ENCODE assay signal across 9 cellular contexts in genomic region chr15:92886229-92886628, GRCh38. TPM values are rescaled to one million over a fixed set of nuclear protein-coding genes. Genes with fewer than 3 reads are reported as not detected.
DNase-seq lines count a peak whose midpoint lies in the region; ATAC-seq and TF ChIP-seq lines count a peak whose summit lies in the region.
"Had no signal": no experiment of that assay in that cellular context is flagged by ENCODE, and none has a peak within 500 bp of the region (broad histone marks: within the 10 kb centered on the region; RNA-seq: fewer than 3 reads in every experiment).

No MANE protein-coding gene starts in this region.

- no peaks in the 10 kb centered on the region for H3K27me3 ChIP-seq in gastroesophageal sphincter

- peak overlapping the region; percentile 99 for H3K4me3 Mint-ChIP-seq in activated CD8-positive, alpha-beta T cell treated with anti-CD3 and anti-CD28 coated beads for 36 hours
- H3K4me3 Mint-ChIP-seq in stimulated activated naive CD8-positive, alpha-beta T cell treated with anti-CD3 and anti-CD28 coated beads, Interleukin-15, amount 100 ng/mL, for 72 hours = peak overlapping the region; percentile 82 to 94

- intact Hi-C loops in activated CD8-positive, alpha-beta T cell treated with anti-CD3 and anti-CD28 coated beads for 36 hours (cut with micrococcal nuclease) = no loop called here

- TF ChIP-seq EP300 in gastroesophageal sphincter (IDR thresholded peaks at IDR 0.05) = no peak

- 3 to 7% methylated on average over 1 of the region's 1 CpG for WGBS in gastroesophageal sphincter (ENCODE audit: low coverage in 1 of 2), 2 donors

- no peaks in the 10 kb centered on the region for H3K27me3 Mint-ChIP-seq in activated CD8-positive, alpha-beta T cell treated with anti-CD3 and anti-CD28 coated beads for 36 hours
- no peaks in the 10 kb centered on the region for H3K27me3 Mint-ChIP-seq in stimulated activated naive CD8-positive, alpha-beta T cell treated with anti-CD3 and anti-CD28 coated beads, Interleukin-15, amount 100 ng/mL, for 72 hours

- peak; percentile 37 for DNase-seq in NCI-H2227 treated with DMSO at 0.1 percent for 48 hours (lab: John Stamatoyannopoulos, UW)
- no peak for DNase-seq in NCI-H2227 (lab: John Stamatoyannopoulos, UW; ENCODE audit: unreplicated experiment)
- DNase-seq in activated CD8-positive, alpha-beta T cell treated with anti-CD3 and anti-CD28 coated beads for 36 hours = no peak
- no peak for DNase-seq in stimulated activated naive CD8-positive, alpha-beta T cell treated with anti-CD3 and anti-CD28 coated beads, Interleukin-15, amount 100 ng/mL, for 72 hours
- no peak for DNase-seq in epidermal melanocyte (ENCODE audit: insufficient read length, low spot score)
- DNase-seq in GF-D8 (lab: John Stamatoyannopoulos, UW) = no peak
- DNase-seq: H7 had no signal

- peak overlapping the region; percentile 99 to 100 (median 100) for H3K27ac ChIP-seq in gastroesophageal sphincter

- no peak for TF ChIP-seq CTCF in activated CD8-positive, alpha-beta T cell treated with anti-CD3 and anti-CD28 coated beads for 36 hours (IDR thresholded peaks at IDR 0.05)
- no peak for TF ChIP-seq CTCF in gastroesophageal sphincter (IDR thresholded peaks at IDR 0.05)

- H3K9me3 Mint-ChIP-seq in activated CD8-positive, alpha-beta T cell treated with anti-CD3 and anti-CD28 coated beads for 36 hours = peaks cover 4% of the 10 kb centered on the region
- H3K9me3 Mint-ChIP-seq in stimulated activated naive CD8-positive, alpha-beta T cell treated with anti-CD3 and anti-CD28 coated beads, Interleukin-15, amount 100 ng/mL, for 72 hours = no peaks in the 10 kb centered on the region

- CTCF ChIA-PET in activated CD8-positive, alpha-beta T cell treated with anti-CD3 and anti-CD28 coated beads for 36 hours (lab: Charles Lee) = interaction anchor here (0.9 to 5.0 kb wide), 4 partner anchors 14 to 77 kb away, joined by 4 to 64 read pairs (median 16); partner anchors contain the start of gene CHD2

- peaks cover 44% of the 10 kb centered on the region for H3K4me1 Mint-ChIP-seq in activated CD8-positive, alpha-beta T cell treated with anti-CD3 and anti-CD28 coated beads for 36 hours (ENCODE audit: low read depth)
- H3K4me1 Mint-ChIP-seq in stimulated activated naive CD8-positive, alpha-beta T cell treated with anti-CD3 and anti-CD28 coated beads, Interleukin-15, amount 100 ng/mL, for 72 hours = peaks cover 44% of the 10 kb centered on the region

- TF ChIP-seq POLR2A in gastroesophageal sphincter (IDR thresholded peaks at IDR 0.05) = no peak

- POLR2A ChIA-PET in activated CD8-positive, alpha-beta T cell treated with anti-CD3 and anti-CD28 coated beads for 36 hours (lab: Charles Lee) = interaction anchor here (0.6 to 19.7 kb wide), 6 partner anchors 19 to 1890 kb away, joined by 3 to 642 read pairs (median 60); partner anchors contain the start of gene CHD2

- H3K4me1 ChIP-seq in gastroesophageal sphincter = peaks cover 7 to 65% (median 21%) of the 10 kb centered on the region in 3 donors

- H3K36me3 ChIP-seq in gastroesophageal sphincter = peaks cover 0 to 44% of the 10 kb centered on the region in 2 donors

- H3K27ac Mint-ChIP-seq in activated CD8-positive, alpha-beta T cell treated with anti-CD3 and anti-CD28 coated beads for 36 hours = peak overlapping the region; percentile 99
- peak overlapping the region; percentile 79 to 99 for H3K27ac Mint-ChIP-seq in stimulated activated naive CD8-positive, alpha-beta T cell treated with anti-CD3 and anti-CD28 coated beads, Interleukin-15, amount 100 ng/mL, for 72 hours

- H3K36me3 Mint-ChIP-seq in activated CD8-positive, alpha-beta T cell treated with anti-CD3 and anti-CD28 coated beads for 36 hours (ENCODE audit: low read depth) = peaks cover 68% of the 10 kb centered on the region

- no peaks in the 10 kb centered on the region for H3K9me3 ChIP-seq in gastroesophageal sphincter

- peak overlapping the region; percentile 85 to 96 for H3K4me3 ChIP-seq in gastroesophageal sphincter

- no peak for ATAC-seq in activated CD8-positive, alpha-beta T cell treated with anti-CD3 and anti-CD28 coated beads for 36 hours
- ATAC-seq in gastroesophageal sphincter (no peak), GM21515 (IDR thresholded peaks at IDR 0.05; ENCODE audit: unreplicated experiment) (no peak)
- no peak for ATAC-seq in stimulated activated naive CD8-positive, alpha-beta T cell treated with anti-CD3 and anti-CD28 coated beads, Interleukin-15, amount 100 ng/mL, for 72 hours

RNA-seq across cellular contexts. Expression of gene CHD2, which starts 13.9 kb away (rescaled TPM):
- 100 to 1,000 TPM; 124 to 138 TPM for total RNA-seq in activated CD8-positive, alpha-beta T cell treated with anti-CD3 and anti-CD28 coated beads for 36 hours
- 100 to 1,000 TPM in 2 of 4 donors, 10 to 100 TPM in 2; 41.9 to 144 (median 81.8) TPM for total RNA-seq in gastroesophageal sphincter
